In genomic region chr11:71842720-71843119, GRCh38 we compare ENCODE assay signal across 14 cellular contexts. TPM values are rescaled to one million over a fixed set of nuclear protein-coding genes. Genes with fewer than 3 reads are reported as not detected.
"Had no signal": no experiment of that assay in that cellular context is flagged by ENCODE, and none has a peak within 500 bp of the region (broad histone marks: within the 10 kb centered on the region; RNA-seq: fewer than 3 reads in every experiment).

No MANE protein-coding gene starts in this region.

RNA-seq across cellular contexts. Expression of gene DEFB108B, which starts 9.7 kb away (rescaled TPM):
- total RNA-seq: activated B cell treated with CpG ODN at 0.5 μM for 24 hours; activated CD4-positive, alpha-beta memory T cell treated with anti-CD3 and anti-CD28 coated beads for 36 hours; activated naive CD4-positive, alpha-beta T cell treated with anti-CD3 and anti-CD28 coated beads for 36 hours; activated naive CD4-positive, alpha-beta T cell treated with anti-CD3 and anti-CD28 coated beads, Interleukin-2, amount 50 U/mL, for 72 hours; activated T-cell treated with anti-CD3 and anti-CD28 coated beads, Interleukin-2, amount 50 U/mL, for 4 hours; activated T-helper 1 cell treated with anti-CD3 and anti-CD28 coated beads, Interleukin-12 subunit alpha, Interleukin-12 subunit beta, Interleukin-2, Interleukin-4 antibody, amounts not matched to agents 30 ng/mL and 10 ng/mL and 1 ng/mL, durations not matched to agents 14 hours and 24 hours and 36 hours; adrenal gland; MCF 10A; OCI-LY7; PC-9; Right ventricle myocardium inferior; SK-MEL-5; T-cell; T-helper 17 cell had no signal
- polyA plus RNA-seq: adrenal gland had no signal

RNA-seq across cellular contexts. Expression of gene DEFB131B, which starts 35.5 kb away (rescaled TPM):
- total RNA-seq: activated B cell treated with CpG ODN at 0.5 μM for 24 hours; activated CD4-positive, alpha-beta memory T cell treated with anti-CD3 and anti-CD28 coated beads for 36 hours; activated naive CD4-positive, alpha-beta T cell treated with anti-CD3 and anti-CD28 coated beads for 36 hours; activated naive CD4-positive, alpha-beta T cell treated with anti-CD3 and anti-CD28 coated beads, Interleukin-2, amount 50 U/mL, for 72 hours; activated T-cell treated with anti-CD3 and anti-CD28 coated beads, Interleukin-2, amount 50 U/mL, for 4 hours; activated T-helper 1 cell treated with anti-CD3 and anti-CD28 coated beads, Interleukin-12 subunit alpha, Interleukin-12 subunit beta, Interleukin-2, Interleukin-4 antibody, amounts not matched to agents 30 ng/mL and 10 ng/mL and 1 ng/mL, durations not matched to agents 14 hours and 24 hours and 36 hours; adrenal gland; MCF 10A; OCI-LY7; PC-9; Right ventricle myocardium inferior; SK-MEL-5; T-cell; T-helper 17 cell had no signal
- polyA plus RNA-seq: adrenal gland had no signal
